Comparison of ENCODE assay signal across 8 cellular contexts in genomic region chr7:81715984-81716588, GRCh38. TPM values are rescaled to one million over a fixed set of nuclear protein-coding genes. Genes with fewer than 3 reads are reported as not detected.
DNase-seq lines count a peak whose midpoint lies in the region; ATAC-seq, FAIRE-seq and TF ChIP-seq lines count a peak whose summit lies in the region.

No MANE protein-coding gene starts in this region.

- no peaks in the 10 kb centered on the region for H3K4me1 Mint-ChIP-seq in naive thymus-derived CD4-positive, alpha-beta T cell
- no peaks in the 10 kb centered on the region for H3K4me1 Mint-ChIP-seq in activated naive CD4-positive, alpha-beta T cell treated with anti-CD3 and anti-CD28 coated beads, Interleukin-2, amount 10 ng/mL, durations not matched to agents 7 days and 5 days

- H3K27ac Mint-ChIP-seq in naive thymus-derived CD4-positive, alpha-beta T cell: no peak overlapping the region
- no peak overlapping the region for H3K27ac Mint-ChIP-seq in activated naive CD4-positive, alpha-beta T cell treated with anti-CD3 and anti-CD28 coated beads, Interleukin-2, amount 10 ng/mL, durations not matched to agents 7 days and 5 days

- ATAC-seq in naive thymus-derived CD4-positive, alpha-beta T cell: no peak

- H3K36me3 ChIP-seq in naive thymus-derived CD4-positive, alpha-beta T cell (ENCODE audit: control insufficient read depth in 2 of 3, insufficient read depth in 3 of 3, low read length in 3 of 3): no peaks in the 10 kb centered on the region

- H3K4me3 Mint-ChIP-seq in naive thymus-derived CD4-positive, alpha-beta T cell: no peak overlapping the region
- H3K4me3 Mint-ChIP-seq in activated naive CD4-positive, alpha-beta T cell treated with anti-CD3 and anti-CD28 coated beads, Interleukin-2, amount 10 ng/mL, durations not matched to agents 7 days and 5 days: no peak overlapping the region

- peak; percentile 88 for FAIRE-seq in H54 (lab: Jason Lieb, UNC)

- H3K27me3 ChIP-seq in naive thymus-derived CD4-positive, alpha-beta T cell (ENCODE audit: control insufficient read depth in 2 of 2, insufficient read depth in 2 of 2, low read length in 2 of 2): no peaks in the 10 kb centered on the region

- DNase-seq in AG04449 (ENCODE audit: low read depth, low spot score): no peak
- DNase-seq in H54 (ENCODE audit: insufficient read length, low spot score): no peak
- peak; percentile 80 for DNase-seq in OCI-M1 (lab: John Stamatoyannopoulos, UW)
- peak; percentile 69 for DNase-seq in fibroblast of peridontal ligament (ENCODE audit: extremely low read depth)
- DNase-seq in naive thymus-derived CD4-positive, alpha-beta T cell: no peak
- no peak for DNase-seq in SIG-M5 treated with dmso at 0.1 percent for 504 hours (lab: John Stamatoyannopoulos, UW; ENCODE audit: unreplicated experiment)
- no peak for DNase-seq in activated CD8-positive, alpha-beta memory T cell treated with anti-CD3 and anti-CD28 coated beads, Interleukin-2, amount 50 U/mL, for 4 hours
- DNase-seq in activated naive CD4-positive, alpha-beta T cell treated with anti-CD3 and anti-CD28 coated beads, Interleukin-2, amount 10 ng/mL, durations not matched to agents 7 days and 5 days: no peak

- no peak overlapping the region for H3K27ac ChIP-seq in naive thymus-derived CD4-positive, alpha-beta T cell (ENCODE audit: low read depth, low read length)

- peaks cover 0 to 4% (median 3%) of the 10 kb centered on the region in 11 donors for H3K9me3 Mint-ChIP-seq in naive thymus-derived CD4-positive, alpha-beta T cell
- no peaks in the 10 kb centered on the region for H3K9me3 Mint-ChIP-seq in activated naive CD4-positive, alpha-beta T cell treated with anti-CD3 and anti-CD28 coated beads, Interleukin-2, amount 10 ng/mL, durations not matched to agents 7 days and 5 days

- no peaks in the 10 kb centered on the region for H3K36me3 Mint-ChIP-seq in naive thymus-derived CD4-positive, alpha-beta T cell
- H3K36me3 Mint-ChIP-seq in activated naive CD4-positive, alpha-beta T cell treated with anti-CD3 and anti-CD28 coated beads, Interleukin-2, amount 10 ng/mL, durations not matched to agents 7 days and 5 days: no peaks in the 10 kb centered on the region

- no peaks in the 10 kb centered on the region for H3K4me1 ChIP-seq in naive thymus-derived CD4-positive, alpha-beta T cell (ENCODE audit: control insufficient read depth in 2 of 2, insufficient read depth in 2 of 2, low read length in 2 of 2)

- TF ChIP-seq CTCF in AG04449 (IDR thresholded peaks at IDR 0.05; ENCODE audit: insufficient read depth, low read length, missing control alignments): peak; percentile 52

- TF ChIP-seq POLR2A in H54 (IDR thresholded peaks at IDR 0.05; ENCODE audit: low read depth, low read length): no peak

- no peaks in the 10 kb centered on the region for H3K9me3 ChIP-seq in naive thymus-derived CD4-positive, alpha-beta T cell (ENCODE audit: control insufficient read depth in 2 of 3, low read length in 3 of 3)

- POLR2A ChIA-PET in AG04449 (lab: Yijun Ruan, JAX): no interaction called here
- POLR2A ChIA-PET in naive thymus-derived CD4-positive, alpha-beta T cell (lab: Charles Lee): no interaction called here

- H3K4me3 ChIP-seq in AG04449 (ENCODE audit: low read depth, low read length): no peak overlapping the region
- no peak overlapping the region for H3K4me3 ChIP-seq in naive thymus-derived CD4-positive, alpha-beta T cell (ENCODE audit: low read length)

- H3K27me3 Mint-ChIP-seq in naive thymus-derived CD4-positive, alpha-beta T cell: no peaks in the 10 kb centered on the region
- no peaks in the 10 kb centered on the region for H3K27me3 Mint-ChIP-seq in activated naive CD4-positive, alpha-beta T cell treated with anti-CD3 and anti-CD28 coated beads, Interleukin-2, amount 10 ng/mL, durations not matched to agents 7 days and 5 days

- intact Hi-C loops in naive thymus-derived CD4-positive, alpha-beta T cell (cut with micrococcal nuclease): no loop called here

- CTCF ChIA-PET in AG04449 (lab: Yijun Ruan, JAX): interaction anchor here (0.7 to 3.2 kb wide), 18 partner anchors 10 to 857 kb away, joined by 3 to 55 read pairs (median 3); no protein-coding TSS in a partner anchor
- CTCF ChIA-PET in naive thymus-derived CD4-positive, alpha-beta T cell (lab: Charles Lee): no interaction called here
- CTCF ChIA-PET in activated naive CD4-positive, alpha-beta T cell treated with anti-CD3 and anti-CD28 coated beads, Interleukin-2, amount 10 ng/mL, durations not matched to agents 7 days and 5 days (lab: Charles Lee): no interaction called here

RNA-seq across cellular contexts. Expression of gene HGF, which starts 53.8 kb away (rescaled TPM):
- total RNA-seq in naive thymus-derived CD4-positive, alpha-beta T cell: 1 to 10 TPM in 2 of 5 experiments, not detected in 3; 1.4 to 4.3 TPM
- not detected for polyA plus RNA-seq in naive thymus-derived CD4-positive, alpha-beta T cell

Comparison
In these comparisons a context has a peak if more than half of its experiments do, and no peak if none do; other contexts are left out.
1. DNase-seq: peak in OCI-M1 (single experiment) and fibroblast of peridontal ligament (single experiment); none in AG04449 (single experiment), H54 (single experiment), naive thymus-derived CD4-positive, alpha-beta T cell (0 of 9), SIG-M5 treated with dmso at 0.1 percent for 504 hours (single experiment), activated CD8-positive, alpha-beta memory T cell treated with anti-CD3 and anti-CD28 coated beads, Interleukin-2, amount 50 U/mL, for 4 hours (single experiment) and activated naive CD4-positive, alpha-beta T cell treated with anti-CD3 and anti-CD28 coated beads, Interleukin-2, amount 10 ng/mL, durations not matched to agents 7 days and 5 days (single experiment).